ENCODE assay signal across 9 cellular contexts in genomic region chr18:58865714-58866113, GRCh38. TPM values are rescaled to one million over a fixed set of nuclear protein-coding genes. Genes with fewer than 3 reads are reported as not detected.
DNase-seq lines count a peak whose midpoint lies in the region; ATAC-seq and TF ChIP-seq lines count a peak whose summit lies in the region.
"Had no signal": no experiment of that assay in that cellular context is flagged by ENCODE, and none has a peak within 500 bp of the region (broad histone marks: within the 10 kb centered on the region; RNA-seq: fewer than 3 reads in every experiment).

No MANE protein-coding gene starts in this region.

- TF ChIP-seq POLR2A in upper lobe of left lung (IDR thresholded peaks at IDR 0.05), result no peak

- H3K27ac ChIP-seq in cingulate gyrus (ENCODE audit: low read depth, low read length) (peak overlapping the region; percentile 93), upper lobe of left lung (peak overlapping the region in 3 of 4 donors; percentile 56 to 99 (median 98))

- ATAC-seq in upper lobe of left lung (ENCODE audit: low FRiP score in 2 of 2) (no peak), GM21528 (IDR thresholded peaks at IDR 0.05; ENCODE audit: low FRiP score, unreplicated experiment) (no peak), HG03469 (IDR thresholded peaks at IDR 0.05; ENCODE audit: unreplicated experiment) (no peak)

- peak overlapping the region in 1 of 4 donors; percentile 58 for H3K4me3 ChIP-seq in upper lobe of left lung

- peaks cover 0 to 2% (median 0%) of the 10 kb centered on the region in 4 donors for H3K27me3 ChIP-seq in upper lobe of left lung

- H3K9me3 ChIP-seq in upper lobe of left lung, result no peaks in the 10 kb centered on the region

- peak; percentile 54 for DNase-seq in NCI-H2227 treated with DMSO at 0.1 percent for 48 hours (lab: John Stamatoyannopoulos, UW)
- DNase-seq in midbrain (lab: John Stamatoyannopoulos, UW), result peak; percentile 52
- no peak for DNase-seq in upper lobe of left lung
- DNase-seq in GOT3 (lab: John Stamatoyannopoulos, UW), result no peak
- DNase-seq: activated T-cell treated with anti-CD3 and anti-CD28 coated beads for 4 hours, NCI-H1417 treated with DMSO at 0.1 percent for 48 hours had no signal

- WGBS in upper lobe of left lung, 2 donors, result 77 to 82% methylated on average over 9 of the region's 9 CpGs

- no peak for TF ChIP-seq CTCF in upper lobe of left lung (IDR thresholded peaks at IDR 0.05)

- peaks cover 38 to 65% (median 45%) of the 10 kb centered on the region in 4 donors for H3K4me1 ChIP-seq in upper lobe of left lung

- TF ChIP-seq EP300 in upper lobe of left lung (IDR thresholded peaks at IDR 0.05), result no peak

- H3K36me3 ChIP-seq in upper lobe of left lung, result peaks cover 0 to 15% (median 2%) of the 10 kb centered on the region in 4 donors

RNA-seq across cellular contexts. Expression of gene ZNF532, which starts 1.0 kb away (rescaled TPM):
- 10 to 100 TPM; 35.6 to 76.5 (median 42.9) TPM for total RNA-seq in upper lobe of left lung

Comparison
In these comparisons a context has a peak if more than half of its experiments do, and no peak if none do; other contexts are left out.
1. DNase-seq: peak in NCI-H2227 treated with DMSO at 0.1 percent for 48 hours (single experiment) and midbrain (single experiment); none in upper lobe of left lung (0 of 2) and GOT3 (single experiment).